ENCODE assay signal across 8 cellular contexts in genomic region chr1:210373878-210374599, GRCh38. TPM values are rescaled to one million over a fixed set of nuclear protein-coding genes. Genes with fewer than 3 reads are reported as not detected.
A peak's percentile ranks its signal among the peaks of the same experiment; 100 is the strongest.
DNase-seq lines count a peak whose midpoint lies in the region; ATAC-seq lines count a peak whose summit lies in the region.

No MANE protein-coding gene starts in this region.

- peaks cover 0 to 6% of the 10 kb centered on the region in 2 donors for H3K4me1 ChIP-seq in naive thymus-derived CD4-positive, alpha-beta T cell (ENCODE audit: control insufficient read depth in 2 of 2, insufficient read depth in 2 of 2, low read length in 2 of 2)
- H3K4me1 ChIP-seq in subcutaneous abdominal adipose tissue (ENCODE audit: control insufficient read depth in 5 of 5, insufficient read depth in 5 of 5, low read length in 5 of 5): peaks cover 0 to 5% (median 0%) of the 10 kb centered on the region in 5 donors

- H3K4me1 Mint-ChIP-seq in activated CD4-positive, alpha-beta T cell treated with anti-CD3 and anti-CD28 coated beads for 36 hours: peaks cover 27% of the 10 kb centered on the region
- H3K4me1 Mint-ChIP-seq in effector memory CD8-positive, alpha-beta T cell (ENCODE audit: low read depth in 2 of 2): peaks cover 13 to 15% of the 10 kb centered on the region in 2 donors
- H3K4me1 Mint-ChIP-seq in naive thymus-derived CD4-positive, alpha-beta T cell: peaks cover 0 to 15% (median 11%) of the 10 kb centered on the region in 7 donors

- no peaks in the 10 kb centered on the region for H3K27me3 Mint-ChIP-seq in activated CD4-positive, alpha-beta T cell treated with anti-CD3 and anti-CD28 coated beads for 36 hours
- no peaks in the 10 kb centered on the region for H3K27me3 Mint-ChIP-seq in effector memory CD8-positive, alpha-beta T cell
- peaks cover 0 to 9% (median 0%) of the 10 kb centered on the region in 5 donors for H3K27me3 Mint-ChIP-seq in naive thymus-derived CD4-positive, alpha-beta T cell

- H3K9me3 ChIP-seq in naive thymus-derived CD4-positive, alpha-beta T cell (ENCODE audit: control insufficient read depth in 2 of 3, low read length in 3 of 3): no peaks in the 10 kb centered on the region
- H3K9me3 ChIP-seq in subcutaneous abdominal adipose tissue (ENCODE audit: control insufficient read depth in 5 of 5, low read length in 5 of 5): no peaks in the 10 kb centered on the region

- no peak overlapping the region for H3K27ac ChIP-seq in naive thymus-derived CD4-positive, alpha-beta T cell (ENCODE audit: low read depth, low read length)
- peak overlapping the region; percentile 47 for H3K27ac ChIP-seq in subcutaneous abdominal adipose tissue (ENCODE audit: low read depth, low read length)

- no peaks in the 10 kb centered on the region for H3K36me3 Mint-ChIP-seq in activated CD4-positive, alpha-beta T cell treated with anti-CD3 and anti-CD28 coated beads for 36 hours (ENCODE audit: low read depth)
- H3K36me3 Mint-ChIP-seq in effector memory CD8-positive, alpha-beta T cell (ENCODE audit: insufficient read depth): peaks cover 13% of the 10 kb centered on the region
- no peaks in the 10 kb centered on the region for H3K36me3 Mint-ChIP-seq in naive thymus-derived CD4-positive, alpha-beta T cell

- H3K36me3 ChIP-seq in naive thymus-derived CD4-positive, alpha-beta T cell (ENCODE audit: control insufficient read depth in 2 of 3, insufficient read depth in 3 of 3, low read length in 3 of 3): no peaks in the 10 kb centered on the region
- no peaks in the 10 kb centered on the region for H3K36me3 ChIP-seq in subcutaneous abdominal adipose tissue (ENCODE audit: control insufficient read depth in 5 of 5, insufficient read depth in 5 of 5, low read length in 5 of 5)

- H3K9ac ChIP-seq in subcutaneous abdominal adipose tissue (ENCODE audit: low read length in 5 of 5): peak overlapping the region in 1 of 5 donors; percentile 18

- no peak overlapping the region for H3K4me3 Mint-ChIP-seq in activated CD4-positive, alpha-beta T cell treated with anti-CD3 and anti-CD28 coated beads for 36 hours
- H3K4me3 Mint-ChIP-seq in effector memory CD8-positive, alpha-beta T cell: peak overlapping the region; percentile 10 to 22
- H3K4me3 Mint-ChIP-seq in naive thymus-derived CD4-positive, alpha-beta T cell: no peak overlapping the region

- peak overlapping the region; percentile 82 for H3K27ac Mint-ChIP-seq in activated CD4-positive, alpha-beta T cell treated with anti-CD3 and anti-CD28 coated beads for 36 hours
- H3K27ac Mint-ChIP-seq in effector memory CD8-positive, alpha-beta T cell: peak overlapping the region; percentile 91 to 92
- peak overlapping the region in 2 of 9 donors; percentile 36 to 46 for H3K27ac Mint-ChIP-seq in naive thymus-derived CD4-positive, alpha-beta T cell

- CTCF ChIA-PET in activated CD4-positive, alpha-beta T cell treated with anti-CD3 and anti-CD28 coated beads for 36 hours (lab: Charles Lee): interaction anchor here (0.5 to 4.8 kb wide), 33 partner anchors 9 to 760 kb away, joined by 3 to 44 read pairs (median 4); partner anchors contain the start of genes HHAT and KCNH1
- CTCF ChIA-PET in naive thymus-derived CD4-positive, alpha-beta T cell (lab: Charles Lee): no interaction called here

- ATAC-seq in GM18508 (IDR thresholded peaks at IDR 0.05; ENCODE audit: insufficient read depth, unreplicated experiment) (peak; percentile 81), HG02938 (IDR thresholded peaks at IDR 0.05; ENCODE audit: unreplicated experiment) (peak; percentile 77)
- ATAC-seq in activated CD4-positive, alpha-beta T cell treated with anti-CD3 and anti-CD28 coated beads for 36 hours: peak; percentile 82
- peak; percentile 90 for ATAC-seq in effector memory CD8-positive, alpha-beta T cell (replicated peaks)
- ATAC-seq in naive thymus-derived CD4-positive, alpha-beta T cell: peak; percentile 79

- POLR2A ChIA-PET in activated CD4-positive, alpha-beta T cell treated with anti-CD3 and anti-CD28 coated beads for 36 hours (lab: Charles Lee): interaction anchor here (0.6 to 2.4 kb wide), 37 partner anchors 9 to 1206 kb away, joined by 3 to 78 read pairs (median 4); partner anchors contain the start of genes HHAT, KCNH1 and TRAF3IP3
- POLR2A ChIA-PET in naive thymus-derived CD4-positive, alpha-beta T cell (lab: Charles Lee): no interaction called here

- intact Hi-C loops in activated CD4-positive, alpha-beta T cell treated with anti-CD3 and anti-CD28 coated beads for 36 hours (cut with DNase I, micrococcal nuclease): loop anchor here (1.0 to 2.0 kb wide), 8 partner anchors 26 to 885 kb away; partner anchors contain the start of gene RCOR3 (in 1 of the 2)
- intact Hi-C loops in naive thymus-derived CD4-positive, alpha-beta T cell (cut with micrococcal nuclease): loop anchor here in 1 of 2 donors (1.0 kb wide), 3 partner anchors 13 to 46 kb away; partner anchors contain the start of gene HHAT

- H3K27me3 ChIP-seq in naive thymus-derived CD4-positive, alpha-beta T cell (ENCODE audit: control insufficient read depth in 2 of 2, insufficient read depth in 2 of 2, low read length in 2 of 2): no peaks in the 10 kb centered on the region
- H3K27me3 ChIP-seq in subcutaneous abdominal adipose tissue (ENCODE audit: control insufficient read depth in 5 of 5, insufficient read depth in 4 of 5, low read length in 5 of 5): no peaks in the 10 kb centered on the region

- peak; percentile 51 for DNase-seq in AG08396 (ENCODE audit: low spot score)
- peak; percentile 44 for DNase-seq in NCI-H2171 (lab: John Stamatoyannopoulos, UW)
- peak; percentile 90 for DNase-seq in activated CD4-positive, alpha-beta T cell treated with anti-CD3 and anti-CD28 coated beads for 36 hours
- DNase-seq in effector memory CD8-positive, alpha-beta T cell: peak; percentile 62 to 68 (median 62)
- peak in 4 of 9 donors; percentile 7 to 67 (median 10) for DNase-seq in naive thymus-derived CD4-positive, alpha-beta T cell

- no peak overlapping the region for H3K4me3 ChIP-seq in naive thymus-derived CD4-positive, alpha-beta T cell (ENCODE audit: low read length)
- H3K4me3 ChIP-seq in subcutaneous abdominal adipose tissue (ENCODE audit: low read depth in 1 of 5, low read length in 5 of 5): no peak overlapping the region

- no peaks in the 10 kb centered on the region for H3K9me3 Mint-ChIP-seq in activated CD4-positive, alpha-beta T cell treated with anti-CD3 and anti-CD28 coated beads for 36 hours (ENCODE audit: low read depth)
- no peaks in the 10 kb centered on the region for H3K9me3 Mint-ChIP-seq in effector memory CD8-positive, alpha-beta T cell
- H3K9me3 Mint-ChIP-seq in naive thymus-derived CD4-positive, alpha-beta T cell: no peaks in the 10 kb centered on the region

RNA-seq across cellular contexts. Expression of gene HHAT, which starts 45.3 kb away (rescaled TPM):
- total RNA-seq in activated CD4-positive, alpha-beta T cell treated with anti-CD3 and anti-CD28 coated beads for 36 hours: under 1 TPM; 0.82 to 0.84 TPM
- total RNA-seq in naive thymus-derived CD4-positive, alpha-beta T cell: 1 to 10 TPM; 1.1 to 3.8 (median 2.7) TPM
- under 1 TPM; 0.84 to 0.99 TPM for polyA plus RNA-seq in naive thymus-derived CD4-positive, alpha-beta T cell

Comparison
In these comparisons a context has a peak if more than half of its experiments do, and no peak if none do; other contexts are left out.
1. H3K4me3 Mint-ChIP-seq: peak in effector memory CD8-positive, alpha-beta T cell (2 of 2); none in activated CD4-positive, alpha-beta T cell treated with anti-CD3 and anti-CD28 coated beads for 36 hours (single experiment) and naive thymus-derived CD4-positive, alpha-beta T cell (0 of 10).
2. Peak in every context shown above with its lines, with median percentiles within 50 percentile points of each other: ATAC-seq.